6 cellular contexts compared by ENCODE assay signal in the genomic region with DNA sequence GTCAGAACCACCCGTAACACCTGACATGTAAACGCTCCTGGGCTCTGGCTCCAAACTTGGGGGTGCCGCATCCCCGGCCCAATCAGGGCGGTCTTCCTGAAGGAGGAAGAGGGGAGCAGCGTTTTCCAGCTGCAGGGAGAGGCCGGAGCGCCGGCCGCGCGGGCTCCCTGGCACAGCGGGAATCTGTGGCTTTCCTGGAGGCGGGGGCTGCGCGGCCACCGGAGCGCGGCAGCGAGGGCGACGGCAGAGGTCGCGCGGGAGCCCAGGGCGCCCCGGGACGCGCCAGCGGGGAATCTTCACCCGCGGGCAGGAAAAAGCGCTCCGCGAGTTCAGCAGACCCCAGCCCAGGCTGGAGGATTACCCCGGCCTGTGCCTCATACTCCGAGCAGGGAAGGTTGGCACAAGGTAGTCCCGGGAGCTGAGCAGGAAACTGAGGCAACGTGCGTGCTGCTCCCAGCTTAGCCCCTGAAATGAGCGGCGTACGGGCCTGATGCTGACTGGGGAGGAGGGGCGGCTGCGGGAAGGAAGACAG. TPM values are rescaled to one million over a fixed set of nuclear protein-coding genes. Genes with fewer than 3 reads are reported as not detected.
DNase-seq lines count a peak whose midpoint lies in the region; ATAC-seq and TF ChIP-seq lines count a peak whose summit lies in the region.

No MANE protein-coding gene starts in this region.

- peaks cover 0 to 55% (median 22%) of the 10 kb centered on the region in 45 donors for H3K27me3 ChIP-seq in dorsolateral prefrontal cortex
- peaks cover 21% of the 10 kb centered on the region for H3K27me3 ChIP-seq in rectal smooth muscle tissue (ENCODE audit: control insufficient read depth, insufficient read depth, low read length)

- peak overlapping the region; percentile 30 to 72 (median 57) for H3K4me3 ChIP-seq in dorsolateral prefrontal cortex
- peak overlapping the region; percentile 87 for H3K4me3 ChIP-seq in rectal smooth muscle tissue (ENCODE audit: low read length)

- peaks cover 6% of the 10 kb centered on the region for H3K4me1 ChIP-seq in rectal smooth muscle tissue (ENCODE audit: control insufficient read depth, insufficient read depth, low read length)

- H3K27ac ChIP-seq in dorsolateral prefrontal cortex (peak overlapping the region in 34 of 59 donors; percentile 8 to 89 (median 63)), rectal smooth muscle tissue (ENCODE audit: low read depth, low read length) (no peak overlapping the region)

- no peak for TF ChIP-seq CTCF in dorsolateral prefrontal cortex (IDR thresholded peaks at IDR 0.05 in 54 of 56, conservative IDR thresholded peaks at IDR 0.05 in 2 of 56; ENCODE audit: low read depth in 1 of 56, partially characterized antibody in 56 of 56)

- DNase-seq in HT-29 (ENCODE audit: low spot score) (peak; percentile 71), dorsolateral prefrontal cortex (no peak), NOMO-1 treated with DMSO at 0.1 percent for 48 hours (lab: John Stamatoyannopoulos, UW; ENCODE audit: unreplicated experiment) (no peak)

- H3K9ac ChIP-seq in rectal smooth muscle tissue (ENCODE audit: low read length), result peak overlapping the region; percentile 24

- intact Hi-C loops in dorsolateral prefrontal cortex (cut with DNase I), result loop anchor here (2.0 to 5.0 kb wide), 5 partner anchors 35 to 90 kb away; a partner anchor contains a TSS

- ATAC-seq in GM19438 (IDR thresholded peaks at IDR 0.05; ENCODE audit: low read depth, unreplicated experiment) (peak; percentile 20), HG03520 (IDR thresholded peaks at IDR 0.05; ENCODE audit: unreplicated experiment) (no peak)

- H3K36me3 ChIP-seq in rectal smooth muscle tissue (ENCODE audit: control insufficient read depth, insufficient read depth, low read length), result peaks cover 9% of the 10 kb centered on the region

RNA-seq across cellular contexts. Expression of a gene that starts 0.6 kb away (rescaled TPM):
- total RNA-seq in HT-29 (2014; rRNA removed; shearing (Covaris generic)), result 31.1 and 38.2 TPM in 2 replicates
- total RNA-seq in dorsolateral prefrontal cortex, result 10 to 100 TPM; 12.1 to 58.7 (median 20.9) TPM

RNA-seq across cellular contexts. Expression of a gene that starts 10.6 kb away (rescaled TPM):
- 137 and 149 TPM in 2 replicates for total RNA-seq in HT-29 (2014; rRNA removed; shearing (Covaris generic))
- 1 to 10 TPM in 49 of 120 experiments, under 1 TPM in 55, not detected in 16; 0.41 to 2.6 (median 0.94) TPM for total RNA-seq in dorsolateral prefrontal cortex

RNA-seq across cellular contexts. Expression of a gene that starts 22.9 kb away (rescaled TPM):
- total RNA-seq in HT-29 (2014; rRNA removed; shearing (Covaris generic)), result 9.9 and 12.4 TPM in 2 replicates
- 1,000 to 10,000 TPM in 103 of 120 experiments, 100 to 1,000 TPM in 17; 356 to 2,119 (median 1,378) TPM for total RNA-seq in dorsolateral prefrontal cortex

RNA-seq across cellular contexts. Expression of a gene that starts 37.5 kb away (rescaled TPM):
- total RNA-seq in HT-29 (2014; rRNA removed; shearing (Covaris generic)), result 24.2 and 27.5 TPM in 2 replicates
- 10 to 100 TPM in 119 of 120 experiments, 1 to 10 TPM in 1; 9.8 to 28.2 (median 17.7) TPM for total RNA-seq in dorsolateral prefrontal cortex

Comparison
In these comparisons a context has a peak if more than half of its experiments do, and no peak if none do; other contexts are left out.
1. RNA of a gene that starts 10.6 kb away (total RNA-seq): 137 to 149 TPM in HT-29; 0.41 to 2.6 TPM in dorsolateral prefrontal cortex; every median in the first group is over 10 times any median in the second.
2. RNA of a gene that starts 22.9 kb away (total RNA-seq): 356 to 2,119 TPM in dorsolateral prefrontal cortex; 9.9 to 12.4 TPM in HT-29; every median in the first group is over 10 times any median in the second.